In the genomic region with DNA sequence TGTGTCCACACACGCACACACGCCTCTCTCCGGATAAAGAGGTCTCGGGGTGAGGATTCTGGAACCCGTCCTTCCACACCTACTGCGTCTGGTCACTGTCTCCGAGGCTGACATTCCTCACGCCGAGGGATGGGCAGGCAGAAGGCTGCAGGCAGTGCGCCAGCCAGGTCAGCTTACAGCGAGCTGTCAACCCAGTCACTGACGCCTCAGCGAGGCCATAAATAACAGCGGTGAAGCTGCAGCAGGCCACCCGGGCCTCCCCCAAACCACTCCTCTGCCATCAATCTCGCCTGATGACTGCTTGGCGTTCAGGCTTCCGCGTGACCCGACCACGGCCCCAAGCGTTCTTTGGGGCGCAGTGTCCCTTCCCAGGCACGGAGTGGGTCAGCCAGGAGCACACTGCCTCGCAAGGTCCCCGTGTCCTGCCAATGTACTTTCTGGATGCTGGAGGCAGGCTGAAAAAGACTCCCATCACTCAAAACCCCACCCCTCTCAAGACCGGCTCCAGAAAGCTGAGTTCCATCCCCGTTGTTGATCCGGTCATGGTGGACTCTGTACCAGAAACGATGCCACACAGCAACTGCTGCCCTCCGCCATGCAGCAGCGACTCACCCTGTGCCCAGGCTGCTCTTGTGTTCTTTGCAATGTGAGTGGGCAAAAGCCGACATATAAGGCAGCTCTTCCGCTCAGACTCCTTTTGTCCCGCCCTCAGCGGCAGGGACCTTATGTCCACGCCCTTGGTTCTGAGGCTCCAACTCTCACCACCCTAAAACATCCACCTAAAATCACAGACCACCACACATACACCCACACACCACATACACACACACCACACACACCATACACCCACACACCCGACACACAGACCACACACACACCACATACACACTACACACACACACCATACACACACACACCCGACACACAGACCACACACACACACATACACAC, we compare ENCODE assay signal across 1 cellular context.
A peak's percentile ranks its signal among the peaks of the same experiment; 100 is the strongest.
TF ChIP-seq lines count a peak whose summit lies in the region.

No MANE protein-coding gene starts in this region.

TF ChIP-seq in K562, 482 proteins besides CTCF, POLR2A, EP300 and RAD21 (continued from another document and continues in another):
- 0 out of 2 replicates have a peak, but pooled peaks have one; percentile 35 for TF ChIP-seq JUN (IDR thresholded peaks at IDR 0.05; ENCODE audit: borderline replicate concordance, low read depth, low read length)
- no peak for TF ChIP-seq JUN (CRISPR knock-in tag; IDR thresholded peaks at IDR 0.05; ENCODE audit: borderline replicate concordance)
- TF ChIP-seq ZNF778 (CRISPR knock-in tag; IDR thresholded peaks at IDR 0.05) = no peak
- peak; percentile 20 to 97; a peak in 2 of 4 replicates for TF ChIP-seq RCOR1 (IDR thresholded peaks at IDR 0.05; ENCODE audit: borderline replicate concordance in 1 of 2, low read depth in 2 of 2, low read length in 2 of 2)
- TF ChIP-seq CBFB (CRISPR knock-in tag; IDR thresholded peaks at IDR 0.05) = peak; percentile 65; the same call in 1 of the 2 replicates
- TF ChIP-seq GABPB1 (CRISPR knock-in tag; IDR thresholded peaks at IDR 0.05) = 0 out of 2 replicates have a peak, but pooled peaks have one; percentile 28
- no peak for TF ChIP-seq THRA (IDR thresholded peaks at IDR 0.05)
- TF ChIP-seq PHF20 (IDR thresholded peaks at IDR 0.05; ENCODE audit: partially characterized antibody) = no peak
- 0 out of 2 replicates have a peak, but pooled peaks have one; percentile 73 for TF ChIP-seq ZBED1 (IDR thresholded peaks at IDR 0.05)
- TF ChIP-seq TOE1 (IDR thresholded peaks at IDR 0.05; ENCODE audit: borderline replicate concordance) = 0 out of 2 replicates have a peak, but pooled peaks have one; percentile 70
- TF ChIP-seq TOE1 (CRISPR knock-in tag; IDR thresholded peaks at IDR 0.05; ENCODE audit: borderline replicate concordance, low read depth) = no peak; the same call in 1 of the 2 replicates
- peak; percentile 90 for TF ChIP-seq TFAP4 (CRISPR knock-in tag; IDR thresholded peaks at IDR 0.05; ENCODE audit: borderline replicate concordance)
- no peak for TF ChIP-seq ZNF354B (CRISPR knock-in tag; IDR thresholded peaks at IDR 0.05)
- TF ChIP-seq TBP (optimal IDR thresholded peaks at IDR 0.05; ENCODE audit: low read depth, low read length) = peak; percentile 26
- TF ChIP-seq NFE2L1 (tag; IDR thresholded peaks at IDR 0.05; ENCODE audit: borderline replicate concordance, low read depth) = no peak
- peak; percentile 35 for TF ChIP-seq RBBP5 (IDR thresholded peaks at IDR 0.05; ENCODE audit: borderline replicate concordance, insufficient read depth, low read length, poor library complexity, severe bottlenecking)
- TF ChIP-seq CAMTA2 (CRISPR knock-in tag; conservative IDR thresholded peaks at IDR 0.05) = no peak
- TF ChIP-seq ETV1 (tag; conservative IDR thresholded peaks at IDR 0.05; ENCODE audit: low read depth) = peak; percentile 32; the same call in 1 of the 2 replicates
- TF ChIP-seq KDM1A (IDR thresholded peaks at IDR 0.05) = peak; percentile 90 to 91
- no peak for TF ChIP-seq ATF6 (CRISPR knock-in tag; IDR thresholded peaks at IDR 0.05)
- no peak for TF ChIP-seq DMBX1 (CRISPR knock-in tag; IDR thresholded peaks at IDR 0.05; ENCODE audit: borderline replicate concordance)
- TF ChIP-seq CBFA2T3 (IDR thresholded peaks at IDR 0.05) = peak; percentile 78
- TF ChIP-seq SMARCA5 (IDR thresholded peaks at IDR 0.05) = 0 out of 2 replicates have a peak, but pooled peaks have one; percentile 25
- TF ChIP-seq CBX5 (IDR thresholded peaks at IDR 0.05; ENCODE audit: borderline replicate concordance, low read depth) = 0 out of 2 replicates have a peak, but pooled peaks have one; percentile 65
- TF ChIP-seq MAZ (CRISPR knock-in tag; conservative IDR thresholded peaks at IDR 0.05 in 1 of 2, IDR thresholded peaks at IDR 0.05 in 1 of 2) = peak; percentile 58 to 66
- TF ChIP-seq HDAC2 (IDR thresholded peaks at IDR 0.05) = peak; percentile 85; the same call in 1 of the 2 replicates
- no peak for TF ChIP-seq STAT5A (IDR thresholded peaks at IDR 0.05; ENCODE audit: borderline replicate concordance, low read length)
- TF ChIP-seq MECOM (CRISPR knock-in tag; IDR thresholded peaks at IDR 0.05) = peak; percentile 90
- TF ChIP-seq HMGN3 (IDR thresholded peaks at IDR 0.05; ENCODE audit: borderline replicate concordance, extremely low read depth, insufficient read length, low read depth, low read length) = peak; percentile 74
- peak; percentile 35; the same call in 1 of the 2 replicates for TF ChIP-seq NR2C2 (CRISPR knock-in tag; IDR thresholded peaks at IDR 0.05)
- peak; percentile 59; the same call in 1 of the 2 replicates for TF ChIP-seq NR2C2 (tag; IDR thresholded peaks at IDR 0.05)
- peak in 1 of 2 experiments; percentile 96; a peak in 2 of 4 replicates for TF ChIP-seq KDM4B (IDR thresholded peaks at IDR 0.05; ENCODE audit: borderline replicate concordance in 2 of 2, low read depth in 1 of 2)
- TF ChIP-seq DPF2 (IDR thresholded peaks at IDR 0.05) = peak; percentile 53
- 0 out of 2 replicates have a peak, but pooled peaks have one; percentile 4 for TF ChIP-seq SMC3 (conservative IDR thresholded peaks at IDR 0.05; ENCODE audit: insufficient read depth, low read depth, low read length)
- TF ChIP-seq TAL1 (IDR thresholded peaks at IDR 0.05) = 0 out of 2 replicates have a peak, but pooled peaks have one; percentile 24
- TF ChIP-seq KLF1 (tag; IDR thresholded peaks at IDR 0.05) = no peak
- TF ChIP-seq FOXJ2 (tag; IDR thresholded peaks at IDR 0.05) = 0 out of 2 replicates have a peak, but pooled peaks have one; percentile 21
- peak; percentile 74; the same call in 1 of the 2 replicates for TF ChIP-seq MTA1 (IDR thresholded peaks at IDR 0.05; ENCODE audit: borderline replicate concordance)
- TF ChIP-seq RBM25 (IDR thresholded peaks at IDR 0.05; ENCODE audit: low read depth, low read length, severe bottlenecking) = no peak
- no peak for TF ChIP-seq CREBBP (IDR thresholded peaks at IDR 0.05; ENCODE audit: low read depth, low read length)
- TF ChIP-seq BCOR (IDR thresholded peaks at IDR 0.05) = peak; percentile 73
- peak; percentile 71 for TF ChIP-seq ATF7 (IDR thresholded peaks at IDR 0.05)
- peak; percentile 79 for TF ChIP-seq CCNT2 (IDR thresholded peaks at IDR 0.05; ENCODE audit: borderline replicate concordance, extremely low read depth, insufficient read length, low read depth, low read length)
- TF ChIP-seq LARP7 (IDR thresholded peaks at IDR 0.05) = peak; percentile 6; the same call in 1 of the 2 replicates
- no peak for TF ChIP-seq ZNF175 (CRISPR knock-in tag; IDR thresholded peaks at IDR 0.05; ENCODE audit: low read depth)
- 0 out of 2 replicates have a peak, but pooled peaks have one; percentile 39 for TF ChIP-seq OTX1 (CRISPR knock-in tag; IDR thresholded peaks at IDR 0.05)
- peak; percentile 60 for TF ChIP-seq CBFA2T2 (conservative IDR thresholded peaks at IDR 0.05)
- TF ChIP-seq SMAD3 (CRISPR knock-in tag; conservative IDR thresholded peaks at IDR 0.05) = 0 out of 2 replicates have a peak, but pooled peaks have one; percentile 53
- peak; percentile 45; the same call in 1 of the 2 replicates for TF ChIP-seq MYC (IDR thresholded peaks at IDR 0.05; ENCODE audit: low read depth, low read length)
- 0 out of 2 replicates have a peak, but pooled peaks have one; percentile 17 for TF ChIP-seq MYC (CRISPR knock-in tag; IDR thresholded peaks at IDR 0.05; ENCODE audit: borderline replicate concordance, low read depth)
- TF ChIP-seq MIER1 (IDR thresholded peaks at IDR 0.05; ENCODE audit: low read depth) = no peak
- peak; percentile 24; the same call in 1 of the 2 replicates for TF ChIP-seq PHF8 (IDR thresholded peaks at IDR 0.05; ENCODE audit: borderline replicate concordance, low read length)
- TF ChIP-seq ZNF23 (CRISPR knock-in tag; IDR thresholded peaks at IDR 0.05) = no peak
- 0 out of 2 replicates have a peak, but pooled peaks have one; percentile 27 for TF ChIP-seq ETV5 (CRISPR knock-in tag; IDR thresholded peaks at IDR 0.05; ENCODE audit: low read depth)
- no peak for TF ChIP-seq MCM5 (IDR thresholded peaks at IDR 0.05; ENCODE audit: low read depth)
- 0 out of 2 replicates have a peak, but pooled peaks have one; percentile 1 for TF ChIP-seq MAFK (IDR thresholded peaks at IDR 0.05; ENCODE audit: low read length)
- TF ChIP-seq, protein P1, sequence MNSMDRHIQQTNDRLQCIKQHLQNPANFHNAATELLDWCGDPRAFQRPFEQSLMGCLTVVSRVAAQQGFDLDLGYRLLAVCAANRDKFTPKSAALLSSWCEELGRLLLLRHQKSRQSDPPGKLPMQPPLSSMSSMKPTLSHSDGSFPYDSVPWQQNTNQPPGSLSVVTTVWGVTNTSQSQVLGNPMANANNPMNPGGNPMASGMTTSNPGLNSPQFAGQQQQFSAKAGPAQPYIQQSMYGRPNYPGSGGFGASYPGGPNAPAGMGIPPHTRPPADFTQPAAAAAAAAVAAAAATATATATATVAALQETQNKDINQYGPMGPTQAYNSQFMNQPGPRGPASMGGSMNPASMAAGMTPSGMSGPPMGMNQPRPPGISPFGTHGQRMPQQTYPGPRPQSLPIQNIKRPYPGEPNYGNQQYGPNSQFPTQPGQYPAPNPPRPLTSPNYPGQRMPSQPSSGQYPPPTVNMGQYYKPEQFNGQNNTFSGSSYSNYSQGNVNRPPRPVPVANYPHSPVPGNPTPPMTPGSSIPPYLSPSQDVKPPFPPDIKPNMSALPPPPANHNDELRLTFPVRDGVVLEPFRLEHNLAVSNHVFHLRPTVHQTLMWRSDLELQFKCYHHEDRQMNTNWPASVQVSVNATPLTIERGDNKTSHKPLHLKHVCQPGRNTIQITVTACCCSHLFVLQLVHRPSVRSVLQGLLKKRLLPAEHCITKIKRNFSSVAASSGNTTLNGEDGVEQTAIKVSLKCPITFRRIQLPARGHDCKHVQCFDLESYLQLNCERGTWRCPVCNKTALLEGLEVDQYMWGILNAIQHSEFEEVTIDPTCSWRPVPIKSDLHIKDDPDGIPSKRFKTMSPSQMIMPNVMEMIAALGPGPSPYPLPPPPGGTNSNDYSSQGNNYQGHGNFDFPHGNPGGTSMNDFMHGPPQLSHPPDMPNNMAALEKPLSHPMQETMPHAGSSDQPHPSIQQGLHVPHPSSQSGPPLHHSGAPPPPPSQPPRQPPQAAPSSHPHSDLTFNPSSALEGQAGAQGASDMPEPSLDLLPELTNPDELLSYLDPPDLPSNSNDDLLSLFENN (IDR thresholded peaks at IDR 0.05; ENCODE audit: low read depth in 2 of 2, low read length in 2 of 2) = 0 out of 4 replicates have a peak, but pooled peaks of 1 of the 2 experiments have one; percentile 24
- no peak for TF ChIP-seq GATA2 (CRISPR knock-in tag; IDR thresholded peaks at IDR 0.05)
- TF ChIP-seq SMAD4 (CRISPR knock-in tag; conservative IDR thresholded peaks at IDR 0.05) = peak; percentile 89; the same call in 1 of the 2 replicates
- 0 out of 2 replicates have a peak, but pooled peaks have one; percentile 47 for TF ChIP-seq ZNF830 (CRISPR knock-in tag; IDR thresholded peaks at IDR 0.05)
- peak; percentile 41; the same call in 1 of the 2 replicates for TF ChIP-seq USF1 (CRISPR knock-in tag; IDR thresholded peaks at IDR 0.05)
- 0 out of 4 replicates have a peak, but pooled peaks of 1 of the 2 experiments have one; percentile 59 for TF ChIP-seq TBL1XR1 (IDR thresholded peaks at IDR 0.05; ENCODE audit: low read length in 2 of 2)
- peak; percentile 69; the same call in 1 of the 2 replicates for TF ChIP-seq KLF16 (IDR thresholded peaks at IDR 0.05)
- peak in 1 of 2 experiments; percentile 35; a peak in 1 of 4 replicates for TF ChIP-seq FOXK2 (conservative IDR thresholded peaks at IDR 0.05 in 1 of 2, IDR thresholded peaks at IDR 0.05 in 1 of 2; ENCODE audit: low read depth in 2 of 2)
- peak; percentile 70 for TF ChIP-seq TCF3 (CRISPR knock-in tag; IDR thresholded peaks at IDR 0.05)
